21 cellular contexts compared by ENCODE assay signal in the genomic region with DNA sequence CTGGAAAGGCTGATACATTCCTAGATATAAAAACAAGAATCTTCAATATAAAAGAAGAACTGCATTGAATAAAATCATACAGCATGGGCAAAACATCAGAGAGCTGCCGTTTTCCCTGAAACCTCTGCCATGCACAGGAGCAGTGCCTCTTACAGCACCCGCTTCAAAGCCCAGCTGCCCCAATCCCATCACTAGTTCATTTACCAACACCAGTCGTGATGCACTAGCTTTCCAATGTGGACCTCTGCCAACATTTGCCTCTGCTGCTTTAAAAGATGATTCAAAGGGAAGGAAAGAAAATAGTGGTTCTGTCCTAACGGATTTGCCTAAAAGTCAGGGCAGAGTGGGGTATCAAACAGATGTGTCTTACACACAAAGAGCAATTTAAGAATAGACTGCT.
"Had no signal": no experiment of that assay in that cellular context is flagged by ENCODE, and none has a peak within 500 bp of the region (broad histone marks: within the 10 kb centered on the region; RNA-seq: fewer than 3 reads in every experiment).

No MANE protein-coding gene starts in this region.

- H3K4me3 Mint-ChIP-seq: activated naive CD8-positive, alpha-beta T cell; activated T-helper 1 cell treated with anti-CD3 and anti-CD28 coated beads, Interleukin-12 subunit alpha, Interleukin-12 subunit beta, Interleukin-2, Interleukin-4 antibody, amounts not matched to agents 30 ng/mL and 10 ng/mL and 1 ng/mL, durations not matched to agents 14 hours and 24 hours and 36 hours; naive B cell; neural progenitor cell; T-helper 2 cell treated with Interferon-gamma antibody and Interleukin-4, amounts not matched to agents 5 μg/mL and 100 μg/mL, for 36 hours had no signal

- H3K27ac Mint-ChIP-seq: activated naive CD8-positive, alpha-beta T cell; activated T-helper 1 cell treated with anti-CD3 and anti-CD28 coated beads, Interleukin-12 subunit alpha, Interleukin-12 subunit beta, Interleukin-2, Interleukin-4 antibody, amounts not matched to agents 30 ng/mL and 10 ng/mL and 1 ng/mL, durations not matched to agents 14 hours and 24 hours and 36 hours; neural progenitor cell; T-helper 2 cell treated with Interferon-gamma antibody and Interleukin-4, amounts not matched to agents 5 μg/mL and 100 μg/mL, for 36 hours had no signal

- FAIRE-seq: astrocyte, colon, endothelial cell of umbilical vein, islet of Langerhans had no signal

- H3K9me3 Mint-ChIP-seq: activated T-helper 1 cell treated with anti-CD3 and anti-CD28 coated beads, Interleukin-12 subunit alpha, Interleukin-12 subunit beta, Interleukin-2, Interleukin-4 antibody, amounts not matched to agents 30 ng/mL and 10 ng/mL and 1 ng/mL, durations not matched to agents 14 hours and 24 hours and 36 hours; central memory CD8-positive, alpha-beta T cell; effector memory CD8-positive, alpha-beta T cell; naive B cell; neural progenitor cell; T-helper 2 cell treated with Interferon-gamma antibody and Interleukin-4, amounts not matched to agents 5 μg/mL and 100 μg/mL, for 36 hours had no signal

- DNase-seq: activated CD4-positive, alpha-beta T cell treated with anti-CD3 and anti-CD28 coated beads for 1 hour; effector memory CD8-positive, alpha-beta T cell; gastrocnemius medialis; mesenchymal stem cell; naive B cell; SK-N-SH; stimulated activated CD4-positive, alpha-beta T cell treated with anti-CD3 and anti-CD28 coated beads, Interleukin-4, amount 100 ng/mL, for 24 hours; stimulated activated naive CD8-positive, alpha-beta T cell treated with anti-CD3 and anti-CD28 coated beads, Interleukin-15, Interleukin-2, amounts not matched to agents 100 U/mL and 50 U/mL, for 24 hours; thyroid gland; upper lobe of right lung; WERI-Rb-1 had no signal

- H3K27me3 Mint-ChIP-seq: activated naive CD8-positive, alpha-beta T cell; central memory CD8-positive, alpha-beta T cell; effector memory CD8-positive, alpha-beta T cell; naive B cell had no signal

- ATAC-seq: effector memory CD8-positive, alpha-beta T cell; esophagus mucosa; gastrocnemius medialis; stimulated activated naive CD8-positive, alpha-beta T cell treated with anti-CD3 and anti-CD28 coated beads, Interleukin-15, Interleukin-2, amounts not matched to agents 100 U/mL and 50 U/mL, for 24 hours; upper lobe of right lung had no signal

- H3K4me1 Mint-ChIP-seq: central memory CD8-positive, alpha-beta T cell; neural progenitor cell had no signal
